29 cellular contexts compared by ENCODE assay signal in the genomic region with DNA sequence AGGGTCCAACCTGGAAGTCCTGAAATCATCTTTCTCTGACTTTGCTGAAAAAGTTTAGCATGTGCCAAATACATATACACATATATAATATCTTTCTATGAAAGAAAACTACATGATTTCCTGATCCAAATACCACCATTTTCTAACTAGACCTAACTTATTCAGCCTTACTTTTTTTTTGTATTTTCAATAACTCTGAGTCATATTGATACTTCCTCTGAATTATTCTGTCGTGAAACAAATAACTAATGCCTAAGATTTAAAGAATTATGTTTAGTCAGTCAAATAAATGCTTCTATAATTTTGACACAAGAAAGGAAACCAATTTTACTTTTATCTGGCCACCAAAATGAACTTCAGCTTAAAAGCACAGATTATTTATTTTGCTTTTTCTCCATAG.
"Had no signal": no experiment of that assay in that cellular context is flagged by ENCODE, and none has a peak within 500 bp of the region (broad histone marks: within the 10 kb centered on the region; RNA-seq: fewer than 3 reads in every experiment).

No MANE protein-coding gene starts in this region.

- H3K27me3 Mint-ChIP-seq: dendritic cell treated with granulocyte-macrophage colony-stimulating factor and Interleukin-4, amounts not matched to agents 40 ng/mL and 50 ng/mL, for 4 days; effector memory CD8-positive, alpha-beta T cell had no signal

- FAIRE-seq: colon, endometrium, endothelial cell of umbilical vein, frontal cortex had no signal

- H3K4me1 Mint-ChIP-seq: endodermal cell had no signal

- H3K9me3 Mint-ChIP-seq: endodermal cell had no signal

- H3K9me3 ChIP-seq: colonic mucosa, esophagus muscularis mucosa, esophagus squamous epithelium, gastrocnemius medialis, gastroesophageal sphincter had no signal

- H3K36me3 ChIP-seq: colonic mucosa, esophagus muscularis mucosa, esophagus squamous epithelium, gastrocnemius medialis, gastroesophageal sphincter, heart left ventricle, heart right ventricle had no signal

- DNase-seq: colonic mucosa; cortex of kidney; dermis blood vessel endothelial cell; dorsolateral prefrontal cortex; effector CD4-positive, alpha-beta T cell; effector CD8-positive, alpha-beta T cell; effector memory CD4-positive, alpha-beta T cell; effector memory CD8-positive, alpha-beta T cell; endodermal cell; erythroblast; esophagus squamous epithelium; foreskin fibroblast; foreskin keratinocyte; foreskin melanocyte; gastrocnemius medialis; glutamatergic neuron; head of caudate nucleus; heart left ventricle; heart right ventricle had no signal

- H3K27ac ChIP-seq: colonic mucosa, coronary artery, dorsolateral prefrontal cortex, epithelial cell of prostate, esophagus muscularis mucosa, esophagus squamous epithelium, foreskin keratinocyte, gastrocnemius medialis, gastroesophageal sphincter, heart left ventricle, heart right ventricle had no signal

- ATAC-seq: effector memory CD8-positive, alpha-beta T cell; esophagus mucosa; foreskin keratinocyte; gastrocnemius medialis; gastroesophageal sphincter; heart left ventricle; heart right ventricle had no signal

- H3K27ac Mint-ChIP-seq: dendritic cell treated with granulocyte-macrophage colony-stimulating factor and Interleukin-4, amounts not matched to agents 40 ng/mL and 50 ng/mL, for 4 days; effector memory CD8-positive, alpha-beta T cell; endodermal cell had no signal

- H3K4me3 ChIP-seq: colonic mucosa, coronary artery, dorsolateral prefrontal cortex, esophagus muscularis mucosa, esophagus squamous epithelium, gastrocnemius medialis, gastroesophageal sphincter, heart left ventricle, heart right ventricle had no signal

- H3K27me3 ChIP-seq: colonic mucosa, dorsolateral prefrontal cortex, esophagus muscularis mucosa, esophagus squamous epithelium, foreskin keratinocyte, gastrocnemius medialis, gastroesophageal sphincter, heart left ventricle, heart right ventricle had no signal

- H3K4me1 ChIP-seq: colonic mucosa, esophagus muscularis mucosa, esophagus squamous epithelium, foreskin keratinocyte, gastrocnemius medialis, gastroesophageal sphincter, heart left ventricle, heart right ventricle had no signal

- H3K4me3 Mint-ChIP-seq: dendritic cell treated with granulocyte-macrophage colony-stimulating factor and Interleukin-4, amounts not matched to agents 40 ng/mL and 50 ng/mL, for 4 days; effector memory CD8-positive, alpha-beta T cell; endodermal cell had no signal
